In the genomic region with DNA sequence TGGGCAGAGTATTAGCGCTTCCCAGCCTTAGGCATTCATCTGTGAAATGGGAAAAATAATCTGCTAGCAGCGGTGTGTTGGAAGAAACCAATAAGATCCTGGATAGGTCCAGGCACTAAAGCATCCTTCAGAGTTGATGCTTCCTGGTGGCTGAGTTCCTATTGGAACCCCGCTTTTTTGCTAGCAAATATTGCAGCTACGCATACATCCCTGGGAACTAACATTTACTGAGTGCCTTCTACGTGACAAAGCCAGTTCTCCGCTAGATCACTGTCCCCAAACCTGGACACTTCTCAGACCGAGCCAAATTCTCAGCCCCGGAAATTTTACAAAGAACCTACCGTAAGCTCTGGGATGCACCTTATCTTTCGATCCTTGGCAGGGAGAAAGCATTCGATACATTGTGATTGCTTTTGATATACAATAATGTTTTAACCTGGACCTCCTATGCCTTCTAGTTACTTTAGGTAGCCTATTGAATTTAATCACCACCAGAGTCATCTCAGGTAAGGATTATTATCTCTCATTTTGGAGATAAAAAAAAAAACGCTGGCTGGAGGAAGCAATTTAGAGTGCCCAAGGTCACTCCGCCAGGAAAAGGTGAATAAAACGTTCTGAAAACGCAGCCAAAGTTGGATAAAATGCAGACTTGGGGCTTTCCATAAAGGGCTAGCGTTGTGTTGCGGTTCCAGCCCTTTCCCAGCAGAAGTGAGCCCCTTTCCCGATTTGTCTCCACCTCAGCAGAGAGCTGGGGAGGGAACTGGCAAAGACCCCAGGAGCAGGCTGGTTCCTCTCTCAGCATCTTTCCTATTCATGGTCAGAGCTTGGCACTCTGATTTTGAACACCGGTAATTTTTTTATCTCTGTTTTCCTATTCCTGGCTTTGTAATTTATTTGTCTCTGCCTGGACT, we compare ENCODE assay signal across 15 cellular contexts. TPM values are rescaled to one million over a fixed set of nuclear protein-coding genes. Genes with fewer than 3 reads are reported as not detected.
DNase-seq lines count a peak whose midpoint lies in the region; ATAC-seq and TF ChIP-seq lines count a peak whose summit lies in the region.
"Had no signal": no experiment of that assay in that cellular context is flagged by ENCODE, and none has a peak within 500 bp of the region (broad histone marks: within the 10 kb centered on the region; RNA-seq: fewer than 3 reads in every experiment).

No MANE protein-coding gene starts in this region.

- H3K4me3 ChIP-seq in Caco-2 (ENCODE audit: low read depth, low read length) (peak overlapping the region; percentile 36), LNCaP clone FGC (ENCODE audit: low read depth, low read length) (peak overlapping the region; percentile 9; the same call in 1 of the 2 replicates), fibroblast of lung (replicated peaks in 1 of 4; ENCODE audit: control extremely low read depth in 1 of 4, insufficient read depth in 1 of 4, low read depth in 3 of 4, low read length in 4 of 4) (no peak overlapping the region), osteoblast (ENCODE audit: insufficient read depth, low read length) (no peak overlapping the region)

- H3K4me3 Mint-ChIP-seq in Caco-2 (ENCODE audit: unreplicated experiment) (peak overlapping the region; percentile 71), natural killer cell (no peak overlapping the region)
- no peak overlapping the region for H3K4me3 Mint-ChIP-seq in CD4-positive, alpha-beta T cell

- H2AFZ ChIP-seq in fibroblast of lung (ENCODE audit: low read length) (no peak overlapping the region), osteoblast (ENCODE audit: low read length) (no peak overlapping the region)

- no peaks in the 10 kb centered on the region for H3K36me3 ChIP-seq in Caco-2 (ENCODE audit: control insufficient read depth, insufficient read depth, low read length)
- H3K36me3 ChIP-seq in fibroblast of lung (ENCODE audit: control insufficient read depth, insufficient read depth, low read length): no peaks in the 10 kb centered on the region
- H3K36me3 ChIP-seq in osteoblast (ENCODE audit: insufficient read depth, low read length): no peaks in the 10 kb centered on the region
- H3K36me3 ChIP-seq: gastroesophageal sphincter, WERI-Rb-1 had no signal

- H3K27me3 ChIP-seq in Caco-2 (replicated peaks; ENCODE audit: control insufficient read depth, insufficient read depth, low read length) (no peaks in the 10 kb centered on the region), fibroblast of lung (ENCODE audit: control insufficient read depth, insufficient read depth, low read length) (peaks cover 35% of the 10 kb centered on the region), osteoblast (ENCODE audit: insufficient read depth, low read length) (peaks cover 49% of the 10 kb centered on the region)
- peaks cover 88% of the 10 kb centered on the region for H3K27me3 ChIP-seq in CD4-positive, alpha-beta T cell (ENCODE audit: control insufficient read depth, insufficient read depth, low read length)

- intact Hi-C loops in Caco-2 (cut with micrococcal nuclease; ENCODE audit: unreplicated experiment): loop anchor here (1.0 to 5.0 kb wide), 2 partner anchors 28 to 199 kb away; no protein-coding TSS in a partner anchor
- intact Hi-C loops in natural killer cell (cut with micrococcal nuclease): no loop called here
- intact Hi-C loops in CD4-positive, alpha-beta T cell (cut with DNase I, micrococcal nuclease): no loop called here

- H3K4me1 Mint-ChIP-seq in Caco-2 (ENCODE audit: low read depth, unreplicated experiment): peaks cover 28% of the 10 kb centered on the region
- H3K4me1 Mint-ChIP-seq in natural killer cell: peaks cover 7 to 9% of the 10 kb centered on the region in 2 donors
- H3K4me1 Mint-ChIP-seq in CD4-positive, alpha-beta T cell (ENCODE audit: low read depth): peaks cover 26% of the 10 kb centered on the region

- H3K9me3 ChIP-seq in Caco-2: no peaks in the 10 kb centered on the region
- no peaks in the 10 kb centered on the region for H3K9me3 ChIP-seq in fibroblast of lung (ENCODE audit: control insufficient read depth, insufficient read depth, low read depth, low read length)
- no peaks in the 10 kb centered on the region for H3K9me3 ChIP-seq in osteoblast (ENCODE audit: low read depth, low read length)
- no peaks in the 10 kb centered on the region for H3K9me3 ChIP-seq in CD4-positive, alpha-beta T cell (ENCODE audit: control insufficient read depth, low read length)
- H3K9me3 ChIP-seq: gastroesophageal sphincter had no signal

- ATAC-seq in HG02798 (IDR thresholded peaks at IDR 0.05; ENCODE audit: poor library complexity, unreplicated experiment) (no peak), HG02588 (IDR thresholded peaks at IDR 0.05; ENCODE audit: unreplicated experiment) (no peak), natural killer cell (no peak)
- no peak for ATAC-seq in CD4-positive, alpha-beta T cell (ENCODE audit: poor library complexity)
- ATAC-seq: gastroesophageal sphincter; naive thymus-derived CD4-positive, alpha-beta T cell had no signal

- H3K4me2 ChIP-seq in fibroblast of lung (ENCODE audit: extremely low read depth, insufficient read depth, low read length): peak overlapping the region; percentile 35
- no peak overlapping the region for H3K4me2 ChIP-seq in osteoblast (ENCODE audit: insufficient read depth, low read length)

- no peak for TF ChIP-seq CTCF in Caco-2 (IDR thresholded peaks at IDR 0.05; ENCODE audit: insufficient read depth in 1 of 2, low read depth in 1 of 2, low read length in 1 of 2, severe bottlenecking in 1 of 2, unreplicated experiment in 1 of 2)
- no peak for TF ChIP-seq CTCF in LNCaP clone FGC (IDR thresholded peaks at IDR 0.05; ENCODE audit: control insufficient read depth, extremely low read depth, insufficient read depth)
- TF ChIP-seq CTCF in fibroblast of lung (conservative IDR thresholded peaks at IDR 0.05 in 1 of 2, IDR thresholded peaks at IDR 0.05 in 1 of 2; ENCODE audit: low read depth in 1 of 2, low read length in 2 of 2): no peak
- TF ChIP-seq CTCF in osteoblast (IDR thresholded peaks at IDR 0.05; ENCODE audit: extremely low read depth, low read depth, low read length): no peak
- no peak for TF ChIP-seq CTCF in natural killer cell (IDR thresholded peaks at IDR 0.05)
- no peak for TF ChIP-seq CTCF in CD4-positive, alpha-beta T cell (IDR thresholded peaks at IDR 0.05)

- DNase-seq in Caco-2 (no peak), LNCaP clone FGC (ENCODE audit: low read depth) (no peak), fibroblast of lung (ENCODE audit: low read depth in 2 of 2) (no peak), osteoblast (ENCODE audit: insufficient read length, low spot score, missing footprints) (peak; percentile 84), natural killer cell (no peak)
- DNase-seq in CD4-positive, alpha-beta T cell: no peak
- DNase-seq: activated gamma-delta T cell treated with Interleukin-2 at 50 U/mL for 16 hours; KBM-7; naive thymus-derived CD4-positive, alpha-beta T cell; NCI-H345; small intestine; WERI-Rb-1 had no signal

- no peaks in the 10 kb centered on the region for H4K20me1 ChIP-seq in fibroblast of lung (ENCODE audit: control insufficient read depth, extremely low read depth, insufficient read depth, low read length)
- H4K20me1 ChIP-seq in osteoblast (ENCODE audit: insufficient read depth, low read length): no peaks in the 10 kb centered on the region

- POLR2A ChIA-PET in Caco-2 (lab: Charles Lee): no interaction called here
- POLR2A ChIA-PET in CD4-positive, alpha-beta T cell (lab: Charles Lee): no interaction called here

- H3K79me2 ChIP-seq in fibroblast of lung (ENCODE audit: control insufficient read depth, insufficient read depth, low read length): no peaks in the 10 kb centered on the region
- H3K79me2 ChIP-seq in osteoblast (ENCODE audit: insufficient read depth, low read length): no peaks in the 10 kb centered on the region

- H3K27ac Mint-ChIP-seq in Caco-2 (ENCODE audit: unreplicated experiment): peak overlapping the region; percentile 20
- H3K27ac Mint-ChIP-seq in natural killer cell: no peak overlapping the region
- H3K27ac Mint-ChIP-seq in CD4-positive, alpha-beta T cell: no peak overlapping the region
- H3K27ac Mint-ChIP-seq: naive thymus-derived CD4-positive, alpha-beta T cell had no signal

- peaks cover 31% of the 10 kb centered on the region for H3K36me3 Mint-ChIP-seq in Caco-2 (ENCODE audit: insufficient read depth, unreplicated experiment)
- H3K36me3 Mint-ChIP-seq in natural killer cell: peaks cover 16% of the 10 kb centered on the region
- H3K36me3 Mint-ChIP-seq in CD4-positive, alpha-beta T cell (ENCODE audit: low read depth): no peaks in the 10 kb centered on the region

- H3K27me3 Mint-ChIP-seq in Caco-2 (ENCODE audit: insufficient read depth, unreplicated experiment): no peaks in the 10 kb centered on the region
- H3K27me3 Mint-ChIP-seq in natural killer cell (ENCODE audit: low read depth in 2 of 2): peaks cover 42 to 75% of the 10 kb centered on the region in 2 donors
- H3K27me3 Mint-ChIP-seq in CD4-positive, alpha-beta T cell: peaks cover 88% of the 10 kb centered on the region

- H3K4me1 ChIP-seq in Caco-2 (peaks cover 44% of the 10 kb centered on the region), fibroblast of lung (ENCODE audit: control insufficient read depth, extremely low read depth, insufficient read depth, low read length) (no peaks in the 10 kb centered on the region), osteoblast (ENCODE audit: insufficient read depth, low read length) (no peaks in the 10 kb centered on the region)

- H3K9me3 Mint-ChIP-seq in Caco-2 (ENCODE audit: unreplicated experiment) (no peaks in the 10 kb centered on the region), natural killer cell (peaks cover 0 to 2% of the 10 kb centered on the region in 2 donors)
- no peaks in the 10 kb centered on the region for H3K9me3 Mint-ChIP-seq in CD4-positive, alpha-beta T cell

- no peak overlapping the region for H3K9ac ChIP-seq in fibroblast of lung (ENCODE audit: insufficient read depth, low read length)

- H3K27ac ChIP-seq in fibroblast of lung (ENCODE audit: insufficient read depth, low read length): no peak overlapping the region
- H3K27ac ChIP-seq in osteoblast (ENCODE audit: low read depth, low read length): no peak overlapping the region
- no peak overlapping the region for H3K27ac ChIP-seq in CD4-positive, alpha-beta T cell (ENCODE audit: low read depth, low read length)
- H3K27ac ChIP-seq: gastroesophageal sphincter, WERI-Rb-1 had no signal

- no TSS peak for BruUV-seq in Caco-2 (replicated peaks; lab: Mats Ljungman, UMichigan)

- CTCF ChIA-PET in Caco-2 (lab: Charles Lee): interaction anchor here (0.7 to 2.0 kb wide), 2 partner anchors 54 to 302 kb away, joined by 3 to 7 read pairs; no protein-coding TSS in a partner anchor
- CTCF ChIA-PET in CD4-positive, alpha-beta T cell (lab: Charles Lee): no interaction called here

RNA-seq across cellular contexts. Expression of a gene that starts 2.6 kb away (rescaled TPM):
- total RNA-seq in Caco-2 (2022): 59.7 and 64.4 TPM in 2 replicates
- total RNA-seq in fibroblast of lung: 1.0 and 1.3 TPM in 2 replicates
- 3.1 and 4.5 TPM in 2 replicates for polyA plus RNA-seq in fibroblast of lung
- 3.3 and 6.1 TPM in 2 replicates for polyA plus RNA-seq in fibroblast of lung (2012)
- polyA minus RNA-seq in fibroblast of lung (ENCODE audit: low replicate concordance): 2.3 and 2.6 TPM in 2 replicates
- total RNA-seq in osteoblast: 1.5 and 2.2 TPM in 2 replicates
- under 1 TPM in 1 of 3 donors, not detected in 2; 0.40 TPM for total RNA-seq in natural killer cell
- under 1 TPM; 0.30 to 0.31 TPM for total RNA-seq in CD4-positive, alpha-beta T cell
- total RNA-seq: naive thymus-derived CD4-positive, alpha-beta T cell had no signal
- polyA plus RNA-seq: naive thymus-derived CD4-positive, alpha-beta T cell had no signal

Comparison
In these comparisons a context has a peak if more than half of its experiments do, and no peak if none do; other contexts are left out.
1. H3K4me3 ChIP-seq: peak in Caco-2 (single experiment) and LNCaP clone FGC (single experiment); none in fibroblast of lung (0 of 4) and osteoblast (single experiment).
2. RNA of a gene that starts 2.6 kb away (total RNA-seq): 59.7 to 64.4 TPM in Caco-2; 1.5 to 2.2 TPM in osteoblast, 1.0 to 1.3 TPM in fibroblast of lung, 0.30 to 0.31 TPM in CD4-positive, alpha-beta T cell and 0.40 TPM in natural killer cell; every median in the first group is over 10 times any median in the second.